Comparison of ENCODE assay signal across 1 cellular context in the genomic region with DNA sequence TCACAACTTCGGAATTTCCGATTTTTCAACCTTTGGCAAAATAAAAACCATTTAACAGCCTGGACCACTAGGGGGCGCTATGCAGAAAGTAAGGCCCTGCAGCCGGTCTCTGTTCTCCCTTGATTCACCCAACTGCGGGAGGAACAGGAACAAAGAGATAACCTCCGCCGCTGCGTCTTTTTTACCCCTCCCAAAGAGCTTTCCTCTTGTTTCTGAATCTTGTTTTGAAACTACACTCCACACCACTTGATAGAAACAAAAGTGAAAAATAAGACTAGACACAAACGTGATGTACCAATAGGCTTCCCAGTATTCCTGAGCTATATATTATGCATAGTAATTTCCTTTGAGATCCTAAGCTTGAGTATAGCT.
TF ChIP-seq lines count a peak whose summit lies in the region.

No MANE protein-coding gene starts in this region.

TF ChIP-seq in K562, 482 proteins besides CTCF, POLR2A, EP300 and RAD21 (continued from another document and continues in another):
- TF ChIP-seq, protein P1, sequence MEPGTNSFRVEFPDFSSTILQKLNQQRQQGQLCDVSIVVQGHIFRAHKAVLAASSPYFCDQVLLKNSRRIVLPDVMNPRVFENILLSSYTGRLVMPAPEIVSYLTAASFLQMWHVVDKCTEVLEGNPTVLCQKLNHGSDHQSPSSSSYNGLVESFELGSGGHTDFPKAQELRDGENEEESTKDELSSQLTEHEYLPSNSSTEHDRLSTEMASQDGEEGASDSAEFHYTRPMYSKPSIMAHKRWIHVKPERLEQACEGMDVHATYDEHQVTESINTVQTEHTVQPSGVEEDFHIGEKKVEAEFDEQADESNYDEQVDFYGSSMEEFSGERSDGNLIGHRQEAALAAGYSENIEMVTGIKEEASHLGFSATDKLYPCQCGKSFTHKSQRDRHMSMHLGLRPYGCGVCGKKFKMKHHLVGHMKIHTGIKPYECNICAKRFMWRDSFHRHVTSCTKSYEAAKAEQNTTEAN (CRISPR knock-in tag; IDR thresholded peaks at IDR 0.05) = no peak
- TF ChIP-seq, protein P2, sequence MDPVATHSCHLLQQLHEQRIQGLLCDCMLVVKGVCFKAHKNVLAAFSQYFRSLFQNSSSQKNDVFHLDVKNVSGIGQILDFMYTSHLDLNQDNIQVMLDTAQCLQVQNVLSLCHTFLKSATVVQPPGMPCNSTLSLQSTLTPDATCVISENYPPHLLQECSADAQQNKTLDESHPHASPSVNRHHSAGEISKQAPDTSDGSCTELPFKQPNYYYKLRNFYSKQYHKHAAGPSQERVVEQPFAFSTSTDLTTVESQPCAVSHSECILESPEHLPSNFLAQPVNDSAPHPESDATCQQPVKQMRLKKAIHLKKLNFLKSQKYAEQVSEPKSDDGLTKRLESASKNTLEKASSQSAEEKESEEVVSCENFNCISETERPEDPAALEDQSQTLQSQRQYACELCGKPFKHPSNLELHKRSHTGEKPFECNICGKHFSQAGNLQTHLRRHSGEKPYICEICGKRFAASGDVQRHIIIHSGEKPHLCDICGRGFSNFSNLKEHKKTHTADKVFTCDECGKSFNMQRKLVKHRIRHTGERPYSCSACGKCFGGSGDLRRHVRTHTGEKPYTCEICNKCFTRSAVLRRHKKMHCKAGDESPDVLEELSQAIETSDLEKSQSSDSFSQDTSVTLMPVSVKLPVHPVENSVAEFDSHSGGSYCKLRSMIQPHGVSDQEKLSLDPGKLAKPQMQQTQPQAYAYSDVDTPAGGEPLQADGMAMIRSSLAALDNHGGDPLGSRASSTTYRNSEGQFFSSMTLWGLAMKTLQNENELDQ (CRISPR knock-in tag; IDR thresholded peaks at IDR 0.05; ENCODE audit: borderline replicate concordance) = no peak
- TF ChIP-seq ZNF766 (CRISPR knock-in tag; conservative IDR thresholded peaks at IDR 0.05) (no peak), NR4A1 (CRISPR knock-in tag; IDR thresholded peaks at IDR 0.05) (no peak), NR4A1 (tag; IDR thresholded peaks at IDR 0.05) (peak; percentile 49; the same call in 1 of the 2 replicates), NELFE (IDR thresholded peaks at IDR 0.05; ENCODE audit: insufficient read depth, insufficient read length) (no peak), IRF9 (tag; IDR thresholded peaks at IDR 0.05) (no peak), TRIM28 (IDR thresholded peaks at IDR 0.05) (no peak), NCOA6 (IDR thresholded peaks at IDR 0.05) (0 out of 2 replicates have a peak, but pooled peaks have one; percentile 18), CC2D1A (IDR thresholded peaks at IDR 0.05) (peak; percentile 76), POLR2G (IDR thresholded peaks at IDR 0.05; ENCODE audit: low read depth, low read length) (no peak), SMARCB1 (IDR thresholded peaks at IDR 0.05; ENCODE audit: insufficient read length, low read depth) (no peak), CBX2 (IDR thresholded peaks at IDR 0.05; ENCODE audit: insufficient read depth, low read length, poor library complexity, severe bottlenecking) (no peak), ZNF143 (CRISPR knock-in tag; IDR thresholded peaks at IDR 0.05) (no peak), U2AF2 (optimal IDR thresholded peaks at IDR 0.05; ENCODE audit: low read depth, low read length) (no peak), ELF2 (CRISPR knock-in tag; IDR thresholded peaks at IDR 0.05) (no peak), ZBED1 (IDR thresholded peaks at IDR 0.05) (no peak), NONO (IDR thresholded peaks at IDR 0.05; ENCODE audit: low read depth in 2 of 2, low read length in 1 of 2) (no peak), SIN3B (IDR thresholded peaks at IDR 0.05; ENCODE audit: low read depth) (no peak), SREBF1 (IDR thresholded peaks at IDR 0.05; ENCODE audit: borderline replicate concordance, low read depth, low read length) (no peak), ARNT (IDR thresholded peaks at IDR 0.05) (peak in 1 of 2 experiments; percentile 44; a peak in 1 of 4 replicates), SMAD4 (CRISPR knock-in tag; conservative IDR thresholded peaks at IDR 0.05) (0 out of 2 replicates have a peak, but pooled peaks have one; percentile 42), SIRT6 (IDR thresholded peaks at IDR 0.05; ENCODE audit: low read depth, low read length) (no peak), SIX5 (IDR thresholded peaks at IDR 0.05; ENCODE audit: borderline replicate concordance in 1 of 2, insufficient read depth in 1 of 2, low read depth in 1 of 2, low read length in 2 of 2) (no peak), SMAD2 (IDR thresholded peaks at IDR 0.05; ENCODE audit: low read depth, low read length) (no peak), ZNF586 (CRISPR knock-in tag; conservative IDR thresholded peaks at IDR 0.05) (no peak), OTX1 (CRISPR knock-in tag; IDR thresholded peaks at IDR 0.05) (no peak), CBFA2T3 (IDR thresholded peaks at IDR 0.05) (peak; percentile 29; the same call in 1 of the 2 replicates), ILK (tag; IDR thresholded peaks at IDR 0.05; ENCODE audit: borderline replicate concordance, low read depth) (no peak), CTCFL (IDR thresholded peaks at IDR 0.05; ENCODE audit: borderline replicate concordance, insufficient read depth, low read depth, low read length, poor library complexity, severe bottlenecking) (peak; percentile 33), BACH1 (tag; IDR thresholded peaks at IDR 0.05) (no peak), POLR3G (IDR thresholded peaks at IDR 0.05; ENCODE audit: extremely low read depth, insufficient read length, insufficient replicate concordance) (no peak)
- TF ChIP-seq, protein P3, sequence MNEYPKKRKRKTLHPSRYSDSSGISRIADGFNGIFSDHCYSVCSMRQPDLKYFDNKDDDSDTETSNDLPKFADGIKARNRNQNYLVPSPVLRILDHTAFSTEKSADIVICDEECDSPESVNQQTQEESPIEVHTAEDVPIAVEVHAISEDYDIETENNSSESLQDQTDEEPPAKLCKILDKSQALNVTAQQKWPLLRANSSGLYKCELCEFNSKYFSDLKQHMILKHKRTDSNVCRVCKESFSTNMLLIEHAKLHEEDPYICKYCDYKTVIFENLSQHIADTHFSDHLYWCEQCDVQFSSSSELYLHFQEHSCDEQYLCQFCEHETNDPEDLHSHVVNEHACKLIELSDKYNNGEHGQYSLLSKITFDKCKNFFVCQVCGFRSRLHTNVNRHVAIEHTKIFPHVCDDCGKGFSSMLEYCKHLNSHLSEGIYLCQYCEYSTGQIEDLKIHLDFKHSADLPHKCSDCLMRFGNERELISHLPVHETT (CRISPR knock-in tag; conservative IDR thresholded peaks at IDR 0.05 in 1 of 2, IDR thresholded peaks at IDR 0.05 in 1 of 2) = peak in 1 of 2 experiments; percentile 35; a peak in 1 of 4 replicates
- TF ChIP-seq, protein P4, sequence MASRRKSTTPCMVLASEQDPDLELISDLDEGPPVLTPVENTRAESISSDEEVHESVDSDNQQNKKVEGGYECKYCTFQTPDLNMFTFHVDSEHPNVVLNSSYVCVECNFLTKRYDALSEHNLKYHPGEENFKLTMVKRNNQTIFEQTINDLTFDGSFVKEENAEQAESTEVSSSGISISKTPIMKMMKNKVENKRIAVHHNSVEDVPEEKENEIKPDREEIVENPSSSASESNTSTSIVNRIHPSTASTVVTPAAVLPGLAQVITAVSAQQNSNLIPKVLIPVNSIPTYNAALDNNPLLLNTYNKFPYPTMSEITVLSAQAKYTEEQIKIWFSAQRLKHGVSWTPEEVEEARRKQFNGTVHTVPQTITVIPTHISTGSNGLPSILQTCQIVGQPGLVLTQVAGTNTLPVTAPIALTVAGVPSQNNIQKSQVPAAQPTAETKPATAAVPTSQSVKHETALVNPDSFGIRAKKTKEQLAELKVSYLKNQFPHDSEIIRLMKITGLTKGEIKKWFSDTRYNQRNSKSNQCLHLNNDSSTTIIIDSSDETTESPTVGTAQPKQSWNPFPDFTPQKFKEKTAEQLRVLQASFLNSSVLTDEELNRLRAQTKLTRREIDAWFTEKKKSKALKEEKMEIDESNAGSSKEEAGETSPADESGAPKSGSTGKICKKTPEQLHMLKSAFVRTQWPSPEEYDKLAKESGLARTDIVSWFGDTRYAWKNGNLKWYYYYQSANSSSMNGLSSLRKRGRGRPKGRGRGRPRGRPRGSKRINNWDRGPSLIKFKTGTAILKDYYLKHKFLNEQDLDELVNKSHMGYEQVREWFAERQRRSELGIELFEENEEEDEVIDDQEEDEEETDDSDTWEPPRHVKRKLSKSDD (conservative IDR thresholded peaks at IDR 0.05; ENCODE audit: low read length) = 0 out of 2 replicates have a peak, but pooled peaks have one; percentile 39
- TF ChIP-seq, protein P5, sequence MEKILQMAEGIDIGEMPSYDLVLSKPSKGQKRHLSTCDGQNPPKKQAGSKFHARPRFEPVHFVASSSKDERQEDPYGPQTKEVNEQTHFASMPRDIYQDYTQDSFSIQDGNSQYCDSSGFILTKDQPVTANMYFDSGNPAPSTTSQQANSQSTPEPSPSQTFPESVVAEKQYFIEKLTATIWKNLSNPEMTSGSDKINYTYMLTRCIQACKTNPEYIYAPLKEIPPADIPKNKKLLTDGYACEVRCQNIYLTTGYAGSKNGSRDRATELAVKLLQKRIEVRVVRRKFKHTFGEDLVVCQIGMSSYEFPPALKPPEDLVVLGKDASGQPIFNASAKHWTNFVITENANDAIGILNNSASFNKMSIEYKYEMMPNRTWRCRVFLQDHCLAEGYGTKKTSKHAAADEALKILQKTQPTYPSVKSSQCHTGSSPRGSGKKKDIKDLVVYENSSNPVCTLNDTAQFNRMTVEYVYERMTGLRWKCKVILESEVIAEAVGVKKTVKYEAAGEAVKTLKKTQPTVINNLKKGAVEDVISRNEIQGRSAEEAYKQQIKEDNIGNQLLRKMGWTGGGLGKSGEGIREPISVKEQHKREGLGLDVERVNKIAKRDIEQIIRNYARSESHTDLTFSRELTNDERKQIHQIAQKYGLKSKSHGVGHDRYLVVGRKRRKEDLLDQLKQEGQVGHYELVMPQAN (IDR thresholded peaks at IDR 0.05; ENCODE audit: borderline replicate concordance) = no peak
- TF ChIP-seq, protein P6, sequence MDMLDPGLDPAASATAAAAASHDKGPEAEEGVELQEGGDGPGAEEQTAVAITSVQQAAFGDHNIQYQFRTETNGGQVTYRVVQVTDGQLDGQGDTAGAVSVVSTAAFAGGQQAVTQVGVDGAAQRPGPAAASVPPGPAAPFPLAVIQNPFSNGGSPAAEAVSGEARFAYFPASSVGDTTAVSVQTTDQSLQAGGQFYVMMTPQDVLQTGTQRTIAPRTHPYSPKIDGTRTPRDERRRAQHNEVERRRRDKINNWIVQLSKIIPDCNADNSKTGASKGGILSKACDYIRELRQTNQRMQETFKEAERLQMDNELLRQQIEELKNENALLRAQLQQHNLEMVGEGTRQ (CRISPR knock-in tag; IDR thresholded peaks at IDR 0.05) = no peak
- TF ChIP-seq, protein P7, sequence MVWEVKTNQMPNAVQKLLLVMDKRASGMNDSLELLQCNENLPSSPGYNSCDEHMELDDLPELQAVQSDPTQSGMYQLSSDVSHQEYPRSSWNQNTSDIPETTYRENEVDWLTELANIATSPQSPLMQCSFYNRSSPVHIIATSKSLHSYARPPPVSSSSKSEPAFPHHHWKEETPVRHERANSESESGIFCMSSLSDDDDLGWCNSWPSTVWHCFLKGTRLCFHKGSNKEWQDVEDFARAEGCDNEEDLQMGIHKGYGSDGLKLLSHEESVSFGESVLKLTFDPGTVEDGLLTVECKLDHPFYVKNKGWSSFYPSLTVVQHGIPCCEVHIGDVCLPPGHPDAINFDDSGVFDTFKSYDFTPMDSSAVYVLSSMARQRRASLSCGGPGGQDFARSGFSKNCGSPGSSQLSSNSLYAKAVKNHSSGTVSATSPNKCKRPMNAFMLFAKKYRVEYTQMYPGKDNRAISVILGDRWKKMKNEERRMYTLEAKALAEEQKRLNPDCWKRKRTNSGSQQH (CRISPR knock-in tag; IDR thresholded peaks at IDR 0.05) = no peak
- TF ChIP-seq, protein P8, sequence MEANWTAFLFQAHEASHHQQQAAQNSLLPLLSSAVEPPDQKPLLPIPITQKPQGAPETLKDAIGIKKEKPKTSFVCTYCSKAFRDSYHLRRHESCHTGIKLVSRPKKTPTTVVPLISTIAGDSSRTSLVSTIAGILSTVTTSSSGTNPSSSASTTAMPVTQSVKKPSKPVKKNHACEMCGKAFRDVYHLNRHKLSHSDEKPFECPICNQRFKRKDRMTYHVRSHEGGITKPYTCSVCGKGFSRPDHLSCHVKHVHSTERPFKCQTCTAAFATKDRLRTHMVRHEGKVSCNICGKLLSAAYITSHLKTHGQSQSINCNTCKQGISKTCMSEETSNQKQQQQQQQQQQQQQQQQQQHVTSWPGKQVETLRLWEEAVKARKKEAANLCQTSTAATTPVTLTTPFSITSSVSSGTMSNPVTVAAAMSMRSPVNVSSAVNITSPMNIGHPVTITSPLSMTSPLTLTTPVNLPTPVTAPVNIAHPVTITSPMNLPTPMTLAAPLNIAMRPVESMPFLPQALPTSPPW (CRISPR knock-in tag; IDR thresholded peaks at IDR 0.05) = peak; percentile 28; the same call in 1 of the 2 replicates
